Comparison of ENCODE assay signal across 9 cellular contexts in the genomic region with DNA sequence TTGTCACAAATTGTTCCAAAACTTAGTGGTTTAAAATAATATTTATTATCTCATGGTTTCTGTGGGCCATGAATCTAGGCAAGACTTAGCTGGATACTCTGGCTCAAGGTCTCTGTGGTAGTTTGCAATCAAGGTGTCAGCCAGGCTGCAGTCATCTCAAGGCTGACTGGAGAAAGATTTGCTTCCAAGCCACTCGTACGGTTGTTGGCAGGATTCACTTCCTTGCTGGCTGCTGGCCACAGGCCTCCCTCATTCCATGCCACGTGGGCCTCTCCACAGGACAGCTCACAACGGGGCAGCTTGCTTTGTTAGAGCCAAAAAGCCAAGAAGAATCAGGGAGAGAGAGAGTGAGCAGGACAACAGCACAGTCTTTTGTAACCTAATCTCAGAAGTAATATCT.
DNase-seq lines count a peak whose midpoint lies in the region; ATAC-seq, FAIRE-seq and TF ChIP-seq lines count a peak whose summit lies in the region.
"Had no signal": no experiment of that assay in that cellular context is flagged by ENCODE, and none has a peak within 500 bp of the region (broad histone marks: within the 10 kb centered on the region; RNA-seq: fewer than 3 reads in every experiment).

No MANE protein-coding gene starts in this region.

- ATAC-seq in GM19395 (IDR thresholded peaks at IDR 0.05; ENCODE audit: unreplicated experiment), result no peak

- WGBS in hepatocyte (ENCODE audit: low lambda C conversion rate, missing lambda C conversion rate), result 71% methylated on average over 4 of the region's 4 CpGs

- no peak overlapping the region for H3K4me3 ChIP-seq in hepatocyte

- H3K9me3 ChIP-seq in hepatocyte (ENCODE audit: low read depth), result no peaks in the 10 kb centered on the region

- TF ChIP-seq CTCF in hepatocyte (IDR thresholded peaks at IDR 0.05; ENCODE audit: poor library complexity), result no peak

- H3K27me3 ChIP-seq in hepatocyte, result no peaks in the 10 kb centered on the region

- H3K4me2 ChIP-seq in hepatocyte, result no peak overlapping the region

- no peak for TF ChIP-seq POLR2A in GM12891 (IDR thresholded peaks at IDR 0.05; ENCODE audit: low read depth, low read length)

- no peaks in the 10 kb centered on the region for H3K36me3 ChIP-seq in hepatocyte (replicated peaks; ENCODE audit: insufficient read depth, low read depth)

- H4K20me1 ChIP-seq in hepatocyte (ENCODE audit: insufficient read depth, poor library complexity, severe bottlenecking), result no peaks in the 10 kb centered on the region

- peak; percentile 21 for DNase-seq in DMS79 treated with DMSO at 0.1 percent for 48 hours (lab: John Stamatoyannopoulos, UW)
- peak; percentile 65 for DNase-seq in RKO (ENCODE audit: low spot score)
- DNase-seq in fibroblast of the conjunctiva (ENCODE audit: low read depth), result peak; percentile 75
- peak; percentile 60 for DNase-seq in pons (ENCODE audit: low spot score)
- no peak for DNase-seq in stimulated activated CD4-positive, alpha-beta T cell treated with anti-CD3 and anti-CD28 coated beads, Interleukin-1b, Interleukin-23, amount 100 ng/mL, for 48 hours
- DNase-seq in hepatocyte (ENCODE audit: low spot score), result no peak
- no peak for DNase-seq in GM12891 (ENCODE audit: insufficient read length, low spot score)
- DNase-seq: T-helper 2 cell had no signal

- no peak for FAIRE-seq in GM12891 (lab: Jason Lieb, UNC)

- H3K27ac ChIP-seq in hepatocyte, result no peak overlapping the region

- no peaks in the 10 kb centered on the region for H3K4me1 ChIP-seq in hepatocyte (ENCODE audit: insufficient read depth)

- no peaks in the 10 kb centered on the region for H3K9me2 ChIP-seq in hepatocyte (replicated peaks; ENCODE audit: insufficient read depth)

- H3K79me2 ChIP-seq in hepatocyte, result peaks cover 7% of the 10 kb centered on the region

- H2AFZ ChIP-seq in hepatocyte, result no peak overlapping the region

TF ChIP-seq in GM12891, 5 proteins besides CTCF, POLR2A, EP300 and RAD21:
- no peak for TF ChIP-seq TAF1 (IDR thresholded peaks at IDR 0.05; ENCODE audit: low read depth, low read length)

Comparison
In these comparisons a context has a peak if more than half of its experiments do, and no peak if none do; other contexts are left out.
1. DNase-seq: peak in DMS79 treated with DMSO at 0.1 percent for 48 hours (single experiment), RKO (single experiment), fibroblast of the conjunctiva (single experiment) and pons (single experiment); none in stimulated activated CD4-positive, alpha-beta T cell treated with anti-CD3 and anti-CD28 coated beads, Interleukin-1b, Interleukin-23, amount 100 ng/mL, for 48 hours (single experiment), hepatocyte (single experiment) and GM12891 (single experiment).